In the genomic region with DNA sequence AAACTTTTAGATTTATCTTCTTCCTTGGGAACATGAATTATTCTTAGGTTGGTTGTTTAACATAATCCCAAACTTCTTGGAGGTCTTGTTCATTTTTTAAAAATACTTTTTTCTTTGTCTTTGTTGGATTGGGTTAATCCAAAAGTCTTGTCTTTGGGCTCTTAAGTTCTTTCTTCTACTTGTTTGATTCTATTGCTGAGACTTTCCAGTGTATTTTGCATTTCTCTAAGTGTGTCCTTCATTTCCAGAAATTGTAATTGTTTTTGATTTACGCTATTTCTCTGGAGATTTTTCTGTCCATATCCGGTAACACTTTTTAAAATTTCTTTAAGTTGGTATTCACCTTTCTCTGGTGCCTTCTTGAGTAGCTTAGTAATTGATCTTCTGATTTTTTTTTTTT, we compare ENCODE assay signal across 19 cellular contexts. TPM values are rescaled to one million over a fixed set of nuclear protein-coding genes. Genes with fewer than 3 reads are reported as not detected.
A peak's percentile ranks its signal among the peaks of the same experiment; 100 is the strongest.
DNase-seq lines count a peak whose midpoint lies in the region; TF ChIP-seq lines count a peak whose summit lies in the region.
"Had no signal": no experiment of that assay in that cellular context is flagged by ENCODE, and none has a peak within 500 bp of the region (broad histone marks: within the 10 kb centered on the region; RNA-seq: fewer than 3 reads in every experiment).

No MANE protein-coding gene starts in this region.

- H4K20me1 ChIP-seq in PC-9 (ENCODE audit: insufficient read depth), result no peaks in the 10 kb centered on the region
- H4K20me1 ChIP-seq: BLaER1 had no signal

- DNase-seq in PC-9, result no peak
- no peak for DNase-seq in neural crest cell (ENCODE audit: low read depth, low spot score)
- DNase-seq in COR-L47 (lab: John Stamatoyannopoulos, UW), result no peak
- DNase-seq in cerebellar cortex (ENCODE audit: low spot score), result no peak
- DNase-seq in NCI-H1105 (lab: John Stamatoyannopoulos, UW), result no peak
- DNase-seq: Calu3; CD4-positive, alpha-beta T cell; CD8-positive, alpha-beta memory T cell; DMS53; DMS79 treated with DMSO at 0.1 percent for 48 hours; GF-D8; GOT3 had no signal

- no TSS peak for BruUV-seq in PC-9 (replicated peaks; lab: Mats Ljungman, UMichigan)

- peaks cover 10% of the 10 kb centered on the region; the same call in 1 of the 2 replicates for H3F3A ChIP-seq in PC-9 (ENCODE audit: insufficient read depth, low read depth)

- H3K27me3 ChIP-seq in PC-9 (ENCODE audit: insufficient read depth, low read depth), result peaks cover 57% of the 10 kb centered on the region
- H3K27me3 ChIP-seq: BLaER1 had no signal

- peaks cover under 1% of the 10 kb centered on the region for H3K4me1 Mint-ChIP-seq in neural crest cell
- H3K4me1 Mint-ChIP-seq: CD14-positive monocyte; CD8-positive, alpha-beta memory T cell had no signal

- H3K4me2 ChIP-seq in PC-9, result peak overlapping the region; percentile 65; the same call in 1 of the 2 replicates

- H3K27ac ChIP-seq in C4-2B (peak overlapping the region; percentile 100), PC-9 (no peak overlapping the region)

- no peaks in the 10 kb centered on the region for H3K9me3 Mint-ChIP-seq in neural crest cell

- TF ChIP-seq CTCF in C4-2B (conservative IDR thresholded peaks at IDR 0.05), result no peak
- TF ChIP-seq CTCF in PC-9 (conservative IDR thresholded peaks at IDR 0.05), result no peak
- no peak for TF ChIP-seq CTCF in neural crest cell (conservative IDR thresholded peaks at IDR 0.05)

- no peak overlapping the region for H2AFZ ChIP-seq in PC-9

- no peaks in the 10 kb centered on the region for H3K9me3 ChIP-seq in PC-9 (ENCODE audit: insufficient read depth, low read depth)
- H3K9me3 ChIP-seq: HAP-1 had no signal

- H3K36me3 ChIP-seq in PC-9 (ENCODE audit: low read depth), result no peaks in the 10 kb centered on the region
- H3K36me3 ChIP-seq: BLaER1, HAP-1 had no signal

- H3K79me2 ChIP-seq in PC-9 (ENCODE audit: low read depth), result no peaks in the 10 kb centered on the region

- H3K9me2 ChIP-seq in PC-9 (ENCODE audit: insufficient read depth), result no peaks in the 10 kb centered on the region

- CTCF ChIA-PET in PC-9 (lab: Charles Lee), result no interaction called here

- H3K4me3 Mint-ChIP-seq in neural crest cell, result no peak overlapping the region
- H3K4me3 Mint-ChIP-seq: B cell; CD14-positive monocyte; CD4-positive, alpha-beta T cell; CD8-positive, alpha-beta memory T cell had no signal

- H3K4me3 ChIP-seq in PC-9, result no peak overlapping the region
- H3K4me3 ChIP-seq: BLaER1, HAP-1 had no signal

- POLR2A ChIA-PET in PC-9 (lab: Charles Lee; ENCODE audit: unreplicated experiment), result no interaction called here

- peak overlapping the region; percentile 46 for H3K27ac Mint-ChIP-seq in neural crest cell (ENCODE audit: unreplicated experiment)
- H3K27ac Mint-ChIP-seq: B cell; CD14-positive monocyte; CD4-positive, alpha-beta T cell; CD8-positive, alpha-beta memory T cell had no signal

- no peaks in the 10 kb centered on the region for H3K36me3 Mint-ChIP-seq in neural crest cell (ENCODE audit: low read depth)
- H3K36me3 Mint-ChIP-seq: CD14-positive monocyte; CD8-positive, alpha-beta memory T cell had no signal

- peaks cover 15% of the 10 kb centered on the region for H3K4me1 ChIP-seq in PC-9 (replicated peaks; ENCODE audit: insufficient read depth)
- H3K4me1 ChIP-seq: HAP-1 had no signal

- peaks cover 82% of the 10 kb centered on the region for H3K27me3 Mint-ChIP-seq in neural crest cell (ENCODE audit: low read depth)

- intact Hi-C loops in PC-9 (cut with micrococcal nuclease; ENCODE audit: unreplicated experiment), result no loop called here

RNA-seq across cellular contexts. Expression of a gene that starts 9.8 kb away (rescaled TPM):
- total RNA-seq in PC-9 (2021), result not detected in 2 replicates
- total RNA-seq in neural crest cell, result not detected in 2 replicates
- total RNA-seq: B cell; Calu3; CD4-positive, alpha-beta T cell; CD8-positive, alpha-beta memory T cell; Daoy; G401 had no signal

RNA-seq across cellular contexts. Expression of a gene that starts 11.5 kb away (rescaled TPM):
- total RNA-seq in PC-9 (2021) (not detected in 2 replicates), neural crest cell (not detected in 2 replicates)
- total RNA-seq: B cell; Calu3; CD4-positive, alpha-beta T cell; CD8-positive, alpha-beta memory T cell; Daoy; G401 had no signal

RNA-seq across cellular contexts. Expression of a gene that starts 19.6 kb away (rescaled TPM):
- not detected in 2 replicates for total RNA-seq in PC-9 (2021)
- 0.44 TPM in 1 of 2 replicates, not detected in the other for total RNA-seq in neural crest cell
- total RNA-seq: Calu3; CD4-positive, alpha-beta T cell; Daoy; G401 had no signal

RNA-seq across cellular contexts. Expression of a gene that starts 30.0 kb away (rescaled TPM):
- total RNA-seq in PC-9 (2021), result not detected in 2 replicates
- total RNA-seq in neural crest cell, result not detected in 2 replicates
- total RNA-seq: Calu3; CD4-positive, alpha-beta T cell; CD8-positive, alpha-beta memory T cell; G401 had no signal

RNA-seq across cellular contexts. Expression of a gene that starts 53.0 kb away (rescaled TPM):
- total RNA-seq in PC-9 (2021) (not detected in 2 replicates), neural crest cell (not detected in 2 replicates)
- total RNA-seq: B cell; Calu3; CD4-positive, alpha-beta T cell; CD8-positive, alpha-beta memory T cell; Daoy; G401 had no signal
